Comparison of ENCODE assay signal across 3 cellular contexts in the genomic region with DNA sequence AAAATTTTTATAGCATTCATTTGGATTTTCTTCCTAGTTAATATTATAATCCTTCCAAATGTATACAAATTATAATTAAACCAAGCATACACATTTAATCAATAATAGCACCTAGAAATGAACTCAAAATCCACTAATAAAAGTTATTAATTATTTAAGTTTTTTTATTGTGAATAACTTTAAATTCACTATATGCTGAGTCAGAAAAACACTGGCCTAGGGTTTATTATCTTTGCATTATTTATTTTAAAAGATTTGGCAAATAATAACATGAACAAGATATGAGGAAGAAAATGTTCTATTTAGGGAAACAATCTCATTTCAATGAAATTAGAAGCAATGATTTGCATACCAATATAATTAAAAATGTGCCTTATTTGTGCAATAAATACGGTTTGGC.
A peak's percentile ranks its signal among the peaks of the same experiment; 100 is the strongest.
TF ChIP-seq lines count a peak whose summit lies in the region.

No MANE protein-coding gene starts in this region.

TF ChIP-seq in HepG2, 621 proteins besides CTCF, POLR2A, EP300 and RAD21:
- TF ChIP-seq E2F2 (CRISPR knock-in tag; IDR thresholded peaks at IDR 0.05; ENCODE audit: borderline replicate concordance) (no peak), MLLT10 (CRISPR knock-in tag; IDR thresholded peaks at IDR 0.05) (no peak), ZFYVE20 (CRISPR knock-in tag; IDR thresholded peaks at IDR 0.05; ENCODE audit: borderline replicate concordance, low read depth) (no peak), EZH2 (conservative IDR thresholded peaks at IDR 0.05; ENCODE audit: low read depth, low read length) (no peak), ZNF766 (CRISPR knock-in tag; IDR thresholded peaks at IDR 0.05; ENCODE audit: borderline replicate concordance) (no peak), ZBTB3 (CRISPR knock-in tag; IDR thresholded peaks at IDR 0.05; ENCODE audit: borderline replicate concordance, low read depth) (no peak), ZNF660 (CRISPR knock-in tag; IDR thresholded peaks at IDR 0.05; ENCODE audit: borderline replicate concordance, low read depth) (no peak), CENPX (CRISPR knock-in tag; IDR thresholded peaks at IDR 0.05) (no peak), BCL3 (CRISPR knock-in tag; IDR thresholded peaks at IDR 0.05) (no peak), THAP11 (CRISPR knock-in tag; IDR thresholded peaks at IDR 0.05) (no peak), ZFP1 (CRISPR knock-in tag; IDR thresholded peaks at IDR 0.05) (no peak), MAFF (IDR thresholded peaks at IDR 0.05; ENCODE audit: low read depth, low read length) (0 out of 2 replicates have a peak, but pooled peaks have one; percentile 1), EHMT2 (IDR thresholded peaks at IDR 0.05; ENCODE audit: borderline replicate concordance, low read depth, low read length) (no peak), MAFK (conservative IDR thresholded peaks at IDR 0.05 in 1 of 2, IDR thresholded peaks at IDR 0.05 in 1 of 2; ENCODE audit: low read length in 2 of 2) (peak in 1 of 2 experiments; percentile 67; a peak in 2 of 4 replicates)

TF ChIP-seq in IMR-90, 13 proteins besides CTCF, POLR2A, EP300 and RAD21:
- TF ChIP-seq MAFK (IDR thresholded peaks at IDR 0.05; ENCODE audit: low read depth, low read length) (peak; percentile 30; the same call in 1 of the 2 replicates), MXI1 (IDR thresholded peaks at IDR 0.05; ENCODE audit: borderline replicate concordance, low read depth, low read length) (no peak)

TF ChIP-seq in K562, 482 proteins besides CTCF, POLR2A, EP300 and RAD21:
- TF ChIP-seq C11orf30 (IDR thresholded peaks at IDR 0.05; ENCODE audit: low read depth) (peak; percentile 37; the same call in 1 of the 2 replicates), CHCHD3 (CRISPR knock-in tag; IDR thresholded peaks at IDR 0.05) (no peak), MAFG (tag; conservative IDR thresholded peaks at IDR 0.05) (peak; percentile 14; the same call in 1 of the 2 replicates), ZNF316 (IDR thresholded peaks at IDR 0.05) (peak; percentile 75)
